In genomic region chr17:81865733-81866439, GRCh38 we compare ENCODE assay signal across 9 cellular contexts. TPM values are rescaled to one million over a fixed set of nuclear protein-coding genes. Genes with fewer than 3 reads are reported as not detected.
DNase-seq lines count a peak whose midpoint lies in the region; ATAC-seq, FAIRE-seq and TF ChIP-seq lines count a peak whose summit lies in the region.
"Had no signal": no experiment of that assay in that cellular context is flagged by ENCODE, and none has a peak within 500 bp of the region (broad histone marks: within the 10 kb centered on the region; RNA-seq: fewer than 3 reads in every experiment).

No MANE protein-coding gene starts in this region.

- no peak overlapping the region for H3K4me2 ChIP-seq in A549

- TF ChIP-seq EP300 in A549 (IDR thresholded peaks at IDR 0.05) = no peak

- DNase-seq in A549 (ENCODE audit: low read depth in 1 of 2, low spot score in 1 of 2) (no peak), activated B cell treated with CpG ODN at 0.5 μM for 24 hours (no peak), kidney glomerular epithelial cell (lab: John Stamatoyannopoulos, UW) (peak; percentile 37), ureter (ENCODE audit: low spot score) (no peak), NCI-H510A (lab: John Stamatoyannopoulos, UW) (no peak), MG63 (no peak), 8988T (no peak)

- H3K27ac ChIP-seq in A549 = 0 out of 6 replicates have a peak overlapping the region, but pooled peaks of 1 of the 2 experiments have one; percentile 9

- peaks cover 61% of the 10 kb centered on the region for H3K4me1 ChIP-seq in A549

- no peaks in the 10 kb centered on the region for H3K27me3 ChIP-seq in MG63

- no peaks in the 10 kb centered on the region for H3K9me3 ChIP-seq in A549
- H3K9me3 ChIP-seq in MG63 = no peaks in the 10 kb centered on the region

- H3K4me1 Mint-ChIP-seq in activated B cell treated with CpG ODN at 0.5 μM for 24 hours = peaks cover 34% of the 10 kb centered on the region

- WGBS in A549 (ENCODE audit: missing lambda C conversion rate) = 88% methylated on average over 17 of the region's 18 CpGs

- peaks cover 36% of the 10 kb centered on the region for H3K36me3 Mint-ChIP-seq in activated B cell treated with CpG ODN at 0.5 μM for 24 hours (ENCODE audit: low read depth)

- no peak; a peak in 2 of 6 replicates for ATAC-seq in A549
- no peak for ATAC-seq in GM18505 (IDR thresholded peaks at IDR 0.05; ENCODE audit: unreplicated experiment)
- ATAC-seq in activated B cell treated with CpG ODN at 0.5 μM for 24 hours (ENCODE audit: low read depth) = no peak

- TF ChIP-seq POLR2A in A549 (IDR thresholded peaks at IDR 0.05; ENCODE audit: low read length) (no peak; the same call in 1 of the 2 replicates), GM18505 (IDR thresholded peaks at IDR 0.05; ENCODE audit: borderline replicate concordance, extremely low read depth, insufficient read depth, insufficient read length) (peak; percentile 37)

- CTCF ChIA-PET in A549 (lab: Yijun Ruan, JAX) (interaction anchor here (0.7 to 3.0 kb wide), 7 partner anchors 17 to 154 kb away, joined by 3 to 17 read pairs (median 3); partner anchors contain the start of gene MAFG), activated B cell treated with CpG ODN at 0.5 μM for 24 hours (lab: Charles Lee) (interaction anchor here (1.2 kb wide), 1 partner anchor 93 kb away, joined by 3 read pairs; no protein-coding TSS in a partner anchor)

- H3K4me3 Mint-ChIP-seq in activated B cell treated with CpG ODN at 0.5 μM for 24 hours = no peak overlapping the region

- no peak for TF ChIP-seq RAD21 in A549 (conservative IDR thresholded peaks at IDR 0.05 in 1 of 2, IDR thresholded peaks at IDR 0.05 in 1 of 2)

- H3K27me3 Mint-ChIP-seq in activated B cell treated with CpG ODN at 0.5 μM for 24 hours = no peaks in the 10 kb centered on the region

- no peaks in the 10 kb centered on the region for H3K9me3 Mint-ChIP-seq in activated B cell treated with CpG ODN at 0.5 μM for 24 hours

- H3K27ac Mint-ChIP-seq in activated B cell treated with CpG ODN at 0.5 μM for 24 hours = peak overlapping the region; percentile 24

- POLR2A ChIA-PET in A549 (lab: Yijun Ruan, JAX) = interaction anchor here (0.5 to 1.8 kb wide), 3 partner anchors 11 to 153 kb away, joined by 3 to 6 read pairs (median 3); partner anchors contain the start of gene SLC25A10
- POLR2A ChIA-PET in activated B cell treated with CpG ODN at 0.5 μM for 24 hours (lab: Charles Lee) = interaction anchor here (0.6 to 1.4 kb wide), 3 partner anchors 27 to 154 kb away, joined by 3 to 4 read pairs (median 3); no protein-coding TSS in a partner anchor

- TF ChIP-seq CTCF in A549 (IDR thresholded peaks at IDR 0.05) (no peak), activated B cell treated with CpG ODN at 0.5 μM for 24 hours (IDR thresholded peaks at IDR 0.05) (no peak)

- peaks cover 82% of the 10 kb centered on the region for H3K36me3 ChIP-seq in MG63

- intact Hi-C loops in activated B cell treated with CpG ODN at 0.5 μM for 24 hours (cut with micrococcal nuclease) = loop anchor here (10.0 kb wide), 1 partner anchor 351 kb away; the partner anchor contains the start of gene ACTG1

- no peak overlapping the region for H3K4me3 ChIP-seq in A549
- no peak overlapping the region for H3K4me3 ChIP-seq in MG63

- FAIRE-seq in A549 (lab: Jason Lieb, UNC) = no peak

TF ChIP-seq in A549, 52 proteins besides CTCF, POLR2A, EP300 and RAD21 (continues in another document):
- TF ChIP-seq ZNF302 (CRISPR knock-in tag; IDR thresholded peaks at IDR 0.05) (no peak), GATA3 (IDR thresholded peaks at IDR 0.05; ENCODE audit: borderline replicate concordance) (no peak), CEBPB (IDR thresholded peaks at IDR 0.05) (no peak), RARB (CRISPR knock-in tag; IDR thresholded peaks at IDR 0.05) (0 out of 2 replicates have a peak, but pooled peaks have one; percentile 16), ELK1 (IDR thresholded peaks at IDR 0.05; ENCODE audit: low read depth, low read length) (no peak), SMC3 (IDR thresholded peaks at IDR 0.05) (no peak), NR3C1 (IDR thresholded peaks at IDR 0.05) (no peak), ZC3H11A (IDR thresholded peaks at IDR 0.05) (no peak), HEYL (CRISPR knock-in tag; IDR thresholded peaks at IDR 0.05) (no peak), JUN (IDR thresholded peaks at IDR 0.05) (no peak), TFCP2L1 (CRISPR knock-in tag; IDR thresholded peaks at IDR 0.05) (peak; percentile 50; the same call in 1 of the 2 replicates), HMGXB4 (CRISPR knock-in tag; IDR thresholded peaks at IDR 0.05; ENCODE audit: borderline replicate concordance) (no peak), HDAC2 (IDR thresholded peaks at IDR 0.05) (no peak), MAX (IDR thresholded peaks at IDR 0.05) (no peak), POLR2AphosphoS2 (conservative IDR thresholded peaks at IDR 0.05; ENCODE audit: low read length) (peak; percentile 45; the same call in 1 of the 2 replicates)

RNA-seq across cellular contexts. Expression of gene ARHGDIA, which starts 5.3 kb away (rescaled TPM):
- polyA plus RNA-seq in A549 (2011; rRNA removed) (44.3 and 64.0 TPM in 2 replicates), A549 (2017; fragmentation: RNase III; extraction: RNeasy Plus Mini Kit Qiagen cat#74134 plus additional on column Dnase treatment) (497 to 567 TPM (median 503 TPM) in 3 replicates)
- 289 and 364 TPM in 2 replicates for polyA plus RNA-seq in A549 (2012; cell fraction: cytosol; rRNA removed)
- polyA plus RNA-seq in A549 (2012; cell fraction: nucleus; rRNA removed) = 444 and 691 TPM in 2 replicates
- polyA minus RNA-seq in A549 (2011; rRNA and poly(A)+ RNA removed) = 45.3 and 70.2 TPM in 2 replicates
- total RNA-seq in activated B cell treated with CpG ODN at 0.5 μM for 24 hours (396 and 464 TPM in 2 replicates), ureter (498 TPM)
- total RNA-seq in MG63 (2014; rRNA removed; shearing (Covaris generic); ENCODE audit: low replicate concordance) = 114 and 185 TPM in 2 replicates

RNA-seq across cellular contexts. Expression of gene P4HB, which starts 5.6 kb away (rescaled TPM):
- polyA plus RNA-seq in A549 (2011; rRNA removed) (102 and 285 TPM in 2 replicates), A549 (2017; fragmentation: RNase III; extraction: RNeasy Plus Mini Kit Qiagen cat#74134 plus additional on column Dnase treatment) (606 to 622 TPM (median 607 TPM) in 3 replicates)
- 93.4 and 125 TPM in 2 replicates for polyA plus RNA-seq in A549 (2012; cell fraction: cytosol; rRNA removed)
- polyA plus RNA-seq in A549 (2012; cell fraction: nucleus; rRNA removed) = 245 and 308 TPM in 2 replicates
- 213 and 224 TPM in 2 replicates for polyA minus RNA-seq in A549 (2011; rRNA and poly(A)+ RNA removed)
- total RNA-seq in activated B cell treated with CpG ODN at 0.5 μM for 24 hours (202 and 225 TPM in 2 replicates), ureter (665 TPM)
- 531 and 798 TPM in 2 replicates for total RNA-seq in MG63 (2014; rRNA removed; shearing (Covaris generic); ENCODE audit: low replicate concordance)

RNA-seq across cellular contexts. Expression of gene ALYREF, which starts 25.5 kb away (rescaled TPM):
- polyA plus RNA-seq in A549 (2011; rRNA removed) (125 and 130 TPM in 2 replicates), A549 (2017; fragmentation: RNase III; extraction: RNeasy Plus Mini Kit Qiagen cat#74134 plus additional on column Dnase treatment) (135 to 164 TPM (median 141 TPM) in 3 replicates)
- polyA plus RNA-seq in A549 (2012; cell fraction: cytosol; rRNA removed) = 331 and 354 TPM in 2 replicates
- 231 and 250 TPM in 2 replicates for polyA plus RNA-seq in A549 (2012; cell fraction: nucleus; rRNA removed)
- 175 and 190 TPM in 2 replicates for polyA minus RNA-seq in A549 (2011; rRNA and poly(A)+ RNA removed)
- total RNA-seq in activated B cell treated with CpG ODN at 0.5 μM for 24 hours (85.3 and 99.3 TPM in 2 replicates), ureter (64.2 TPM)
- total RNA-seq in MG63 (2014; rRNA removed; shearing (Covaris generic); ENCODE audit: low replicate concordance) = 313 and 425 TPM in 2 replicates

RNA-seq across cellular contexts. Expression of gene ANAPC11, which starts 25.6 kb away (rescaled TPM):
- polyA plus RNA-seq in A549 (2011; rRNA removed) (351 and 428 TPM in 2 replicates), A549 (2017; fragmentation: RNase III; extraction: RNeasy Plus Mini Kit Qiagen cat#74134 plus additional on column Dnase treatment) (352 to 382 TPM (median 377 TPM) in 3 replicates)
- polyA plus RNA-seq in A549 (2012; cell fraction: cytosol; rRNA removed) = 1,168 and 1,461 TPM in 2 replicates
- 941 and 1,063 TPM in 2 replicates for polyA plus RNA-seq in A549 (2012; cell fraction: nucleus; rRNA removed)
- 55.5 and 82.6 TPM in 2 replicates for polyA minus RNA-seq in A549 (2011; rRNA and poly(A)+ RNA removed)
- total RNA-seq in activated B cell treated with CpG ODN at 0.5 μM for 24 hours (64.2 and 83.8 TPM in 2 replicates), ureter (70.3 TPM)
- total RNA-seq in MG63 (2014; rRNA removed; shearing (Covaris generic); ENCODE audit: low replicate concordance) = 161 and 303 TPM in 2 replicates

RNA-seq across cellular contexts. Expression of gene PPP1R27, which starts 31.0 kb away (rescaled TPM):
- polyA plus RNA-seq in A549 (2011; rRNA removed) (not detected in 2 replicates), A549 (2017; fragmentation: RNase III; extraction: RNeasy Plus Mini Kit Qiagen cat#74134 plus additional on column Dnase treatment) (0.09 TPM in 1 of 3 replicates, not detected in the others)
- polyA plus RNA-seq in A549 (2012; cell fraction: cytosol; rRNA removed) = 0.30 and 0.39 TPM in 2 replicates
- 0.43 and 0.86 TPM in 2 replicates for polyA plus RNA-seq in A549 (2012; cell fraction: nucleus; rRNA removed)
- not detected in 2 replicates for polyA minus RNA-seq in A549 (2011; rRNA and poly(A)+ RNA removed)
- total RNA-seq in activated B cell treated with CpG ODN at 0.5 μM for 24 hours (not detected in 2 replicates), ureter (not detected)
- total RNA-seq in MG63 (2014; rRNA removed; shearing (Covaris generic); ENCODE audit: low replicate concordance) = not detected in 2 replicates
- total RNA-seq: T-helper 1 cell treated with Interleukin-12 subunit alpha and Interleukin-12 subunit beta and Interleukin-4 antibody, amounts not matched to agents 30 ng/mL and 1 ng/mL, for 36 hours had no signal
